In the genomic region with DNA sequence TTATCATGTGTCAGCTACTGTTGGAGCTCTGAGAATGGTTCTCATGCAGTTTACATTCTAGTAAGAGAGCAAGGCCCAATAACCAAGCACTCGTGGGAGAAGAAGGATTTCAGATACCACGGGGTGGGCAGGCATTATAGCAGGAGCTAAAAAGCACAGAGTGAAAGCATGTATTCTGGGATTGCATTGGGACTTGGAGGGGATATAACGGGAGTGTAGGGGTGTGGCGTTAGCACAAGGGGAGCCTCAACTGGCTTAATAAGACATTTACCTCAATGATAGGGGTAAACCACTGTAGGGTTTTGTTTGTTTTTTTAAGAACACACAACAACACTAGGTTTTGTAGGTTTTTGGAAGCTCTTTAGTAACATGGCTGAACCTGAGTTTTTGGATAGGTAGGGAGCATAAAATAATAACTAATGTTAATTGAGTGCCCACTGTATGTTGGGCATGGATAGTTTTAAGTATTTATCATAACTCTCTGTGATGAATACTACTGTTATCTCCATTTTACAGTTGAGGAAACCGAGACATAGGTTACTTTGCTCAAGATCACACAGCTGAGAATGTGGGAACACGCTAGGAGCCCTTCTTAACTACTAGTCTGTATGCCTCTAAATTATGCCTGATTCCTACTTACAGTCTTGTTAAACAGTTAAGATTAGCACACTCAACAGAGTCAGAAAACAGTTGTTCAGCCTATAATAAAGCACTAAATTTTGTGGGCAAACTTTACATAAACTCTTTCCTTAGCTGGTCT, we compare ENCODE assay signal across 8 cellular contexts. TPM values are rescaled to one million over a fixed set of nuclear protein-coding genes. Genes with fewer than 3 reads are reported as not detected.
DNase-seq lines count a peak whose midpoint lies in the region; FAIRE-seq and TF ChIP-seq lines count a peak whose summit lies in the region.

No MANE protein-coding gene starts in this region.

- H3K9me2 ChIP-seq in Loucy (replicated peaks; ENCODE audit: low read depth, low read length) = no peaks in the 10 kb centered on the region

- no peaks in the 10 kb centered on the region for H3K27me3 ChIP-seq in CD8-positive, alpha-beta memory T cell (ENCODE audit: insufficient read depth, low read length, poor library complexity, severe bottlenecking)
- H3K27me3 ChIP-seq in Loucy (ENCODE audit: insufficient read depth, low read length, poor library complexity, severe bottlenecking) (no peaks in the 10 kb centered on the region), small intestine (ENCODE audit: control insufficient read depth in 2 of 2, insufficient read depth in 2 of 2, low read length in 2 of 2) (no peaks in the 10 kb centered on the region)

- no peaks in the 10 kb centered on the region for H3F3A ChIP-seq in Loucy (ENCODE audit: low read depth)

- peak overlapping the region; percentile 92 for H3K4me3 ChIP-seq in CD8-positive, alpha-beta memory T cell (ENCODE audit: low read length)
- H3K4me3 ChIP-seq in Loucy (ENCODE audit: low read length, poor library complexity, severe bottlenecking) = peak overlapping the region; percentile 88
- no peak overlapping the region for H3K4me3 ChIP-seq in small intestine (ENCODE audit: low read depth in 1 of 2, low read length in 2 of 2)

- H3K9me3 ChIP-seq in CD8-positive, alpha-beta memory T cell (ENCODE audit: low read length) = no peaks in the 10 kb centered on the region
- no peaks in the 10 kb centered on the region for H3K9me3 ChIP-seq in Loucy (ENCODE audit: insufficient read depth, low read depth, low read length)
- H3K9me3 ChIP-seq in small intestine (ENCODE audit: control insufficient read depth, low read depth) = no peaks in the 10 kb centered on the region

- peak overlapping the region; percentile 89; the same call in 1 of the 2 replicates for H2AFZ ChIP-seq in Loucy (ENCODE audit: low read length)

- H3K27ac Mint-ChIP-seq in CD8-positive, alpha-beta memory T cell = peak overlapping the region; percentile 78 to 100 (median 100)
- no peak overlapping the region for H3K27ac Mint-ChIP-seq in neural crest cell (ENCODE audit: unreplicated experiment)

- TF ChIP-seq CTCF in Loucy (conservative IDR thresholded peaks at IDR 0.05; ENCODE audit: low read length) = no peak
- TF ChIP-seq CTCF in neural crest cell (conservative IDR thresholded peaks at IDR 0.05) = no peak

- FAIRE-seq in small intestine (lab: Jason Lieb, UNC) = no peak

- POLR2A ChIA-PET in CD8-positive, alpha-beta memory T cell (lab: Charles Lee) = interaction anchor here (0.5 to 4.7 kb wide), 6 partner anchors 23 to 442 kb away, joined by 3 to 65 read pairs (median 18); a partner anchor contains a TSS

- H3K4me1 ChIP-seq in CD8-positive, alpha-beta memory T cell (ENCODE audit: insufficient read depth, low read length) = peaks cover 16% of the 10 kb centered on the region
- peaks cover 47% of the 10 kb centered on the region for H3K4me1 ChIP-seq in Loucy (ENCODE audit: insufficient read depth, low read length, poor library complexity, severe bottlenecking)
- H3K4me1 ChIP-seq in small intestine (ENCODE audit: control insufficient read depth in 2 of 2, insufficient read depth in 1 of 2, low read depth in 1 of 2, low read length in 1 of 2) = peaks cover 0 to 4% of the 10 kb centered on the region in 2 donors

- H3K27me3 Mint-ChIP-seq in CD8-positive, alpha-beta memory T cell = peaks cover 0 to 2% of the 10 kb centered on the region in 2 donors
- peaks cover 5% of the 10 kb centered on the region for H3K27me3 Mint-ChIP-seq in neural crest cell (ENCODE audit: low read depth)

- H3K36me3 ChIP-seq in CD8-positive, alpha-beta memory T cell (ENCODE audit: insufficient read depth, low read length) = no peaks in the 10 kb centered on the region
- H3K36me3 ChIP-seq in Loucy (ENCODE audit: insufficient read depth, low read length) (no peaks in the 10 kb centered on the region), small intestine (ENCODE audit: control insufficient read depth in 2 of 2, insufficient read depth in 2 of 2, low read length in 2 of 2) (no peaks in the 10 kb centered on the region)

- H3K4me3 Mint-ChIP-seq in CD8-positive, alpha-beta memory T cell = peak overlapping the region; percentile 91 to 100 (median 95)
- peak overlapping the region; percentile 98 for H3K4me3 Mint-ChIP-seq in neural crest cell

- WGBS in small intestine, 3 donors = 62 to 69% (median 68%) methylated on average over 6 of the region's 6 CpGs

- H4K20me1 ChIP-seq in Loucy (ENCODE audit: insufficient read depth, low read length, poor library complexity, severe bottlenecking) = peaks cover 26% of the 10 kb centered on the region

- H3K79me2 ChIP-seq in Loucy (ENCODE audit: insufficient read depth, low read length) = peaks cover 38% of the 10 kb centered on the region

- H3K4me1 Mint-ChIP-seq in CD8-positive, alpha-beta memory T cell = peaks cover 29 to 36% (median 35%) of the 10 kb centered on the region in 3 donors
- H3K4me1 Mint-ChIP-seq in neural crest cell = peaks cover 29% of the 10 kb centered on the region

- H3K9ac ChIP-seq in Loucy (ENCODE audit: low read depth, low read length, poor library complexity, severe bottlenecking) = peak overlapping the region; percentile 90

- DNase-seq in CD8-positive, alpha-beta memory T cell = no peak
- DNase-seq in caudate nucleus (lab: John Stamatoyannopoulos, UW) = no peak
- no peak for DNase-seq in neural crest cell (ENCODE audit: low read depth, low spot score)
- DNase-seq in small intestine = no peak
- no peak for DNase-seq in activated CD4-positive, CD25-positive, alpha-beta regulatory T cell treated with anti-CD3 and anti-CD28 coated beads, Interleukin-2, amount 50 U/mL, for 72 hours
- DNase-seq in NCI-H82 treated with DMSO at 0.1 percent for 48 hours (lab: John Stamatoyannopoulos, UW; ENCODE audit: unreplicated experiment) = no peak
- DNase-seq in NCI-H526 treated with DMSO at 0.1 percent for 48 hours (lab: John Stamatoyannopoulos, UW) = no peak

- peaks cover 0 to 23% (median 0%) of the 10 kb centered on the region in 3 donors for H3K36me3 Mint-ChIP-seq in CD8-positive, alpha-beta memory T cell
- no peaks in the 10 kb centered on the region for H3K36me3 Mint-ChIP-seq in neural crest cell (ENCODE audit: low read depth)

- CTCF ChIA-PET in CD8-positive, alpha-beta memory T cell (lab: Charles Lee) = interaction anchor here (0.8 to 4.6 kb wide), 7 partner anchors 10 to 162 kb away, joined by 3 to 26 read pairs (median 7); a partner anchor contains a TSS

- H3K4me2 ChIP-seq in Loucy (ENCODE audit: low read depth, low read length, poor library complexity, severe bottlenecking) = peak overlapping the region; percentile 86

- no peaks in the 10 kb centered on the region for H3K9me3 Mint-ChIP-seq in CD8-positive, alpha-beta memory T cell
- H3K9me3 Mint-ChIP-seq in neural crest cell = no peaks in the 10 kb centered on the region

- peak overlapping the region; percentile 95 for H3K27ac ChIP-seq in CD8-positive, alpha-beta memory T cell (ENCODE audit: low read depth, low read length)
- peak overlapping the region; percentile 99 for H3K27ac ChIP-seq in caudate nucleus (ENCODE audit: low read depth, low read length)
- H3K27ac ChIP-seq in small intestine (ENCODE audit: low read depth in 1 of 2, low read length in 1 of 2) = no peak overlapping the region

RNA-seq across cellular contexts. Expression of a gene that starts 1.8 kb away (rescaled TPM):
- 100 to 1,000 TPM; 111 to 115 TPM for total RNA-seq in CD8-positive, alpha-beta memory T cell
- polyA plus RNA-seq in CD8-positive, alpha-beta memory T cell = 48.1 TPM
- total RNA-seq in neural crest cell = 18.2 and 18.5 TPM in 2 replicates
- 10 to 100 TPM; 14.5 to 17.4 (median 15.1) TPM for polyA plus RNA-seq in small intestine

Comparison
In these comparisons a context has a peak if more than half of its experiments do, and no peak if none do; other contexts are left out.
1. H3K27ac ChIP-seq: peak in CD8-positive, alpha-beta memory T cell (single experiment) and caudate nucleus (single experiment); none in small intestine (0 of 2).
2. H3K4me3 ChIP-seq: peak in CD8-positive, alpha-beta memory T cell (single experiment) and Loucy (single experiment); none in small intestine (0 of 2).